In genomic region chr9:22050924-22051323, GRCh38 we compare ENCODE assay signal across 12 cellular contexts. TPM values are rescaled to one million over a fixed set of nuclear protein-coding genes. Genes with fewer than 3 reads are reported as not detected.
DNase-seq lines count a peak whose midpoint lies in the region; ATAC-seq and TF ChIP-seq lines count a peak whose summit lies in the region.
"Had no signal": no experiment of that assay in that cellular context is flagged by ENCODE, and none has a peak within 500 bp of the region (broad histone marks: within the 10 kb centered on the region; RNA-seq: fewer than 3 reads in every experiment).

No MANE protein-coding gene starts in this region.

- H3K27ac Mint-ChIP-seq in naive thymus-derived CD8-positive, alpha-beta T cell = peak overlapping the region in 9 of 10 donors; percentile 18 to 84 (median 47)

- H3K4me2 ChIP-seq in OCI-LY7 (ENCODE audit: low read length) = peak overlapping the region; percentile 52

- H3K9me3 ChIP-seq in OCI-LY7 (ENCODE audit: low read length) = no peaks in the 10 kb centered on the region
- H3K9me3 ChIP-seq: adrenal gland had no signal

- no peaks in the 10 kb centered on the region for H3K79me2 ChIP-seq in OCI-LY7 (ENCODE audit: insufficient read depth, low read depth, low read length)

- peak overlapping the region; percentile 13 to 79 (median 68) for H3K4me3 Mint-ChIP-seq in naive thymus-derived CD8-positive, alpha-beta T cell

- ATAC-seq in GM18909 (IDR thresholded peaks at IDR 0.05; ENCODE audit: poor library complexity, unreplicated experiment) (peak; percentile 81), HG02852 (IDR thresholded peaks at IDR 0.05; ENCODE audit: unreplicated experiment) (peak; percentile 74)
- ATAC-seq in naive thymus-derived CD8-positive, alpha-beta T cell = peak; percentile 68 to 78

- DNase-seq in OCI-LY7 (ENCODE audit: low spot score) (peak; percentile 67), Ammon's horn (ENCODE audit: low spot score) (no peak), amniotic stem cell (lab: John Stamatoyannopoulos, UW) (no peak)
- DNase-seq in naive thymus-derived CD8-positive, alpha-beta T cell = peak in 5 of 10 donors; percentile 4 to 59 (median 33)
- no peak for DNase-seq in activated T-cell treated with anti-CD3 and anti-CD28 coated beads, Interleukin-2, amount 50 U/mL, for 48 hours
- no peak for DNase-seq in stimulated activated naive CD4-positive, alpha-beta T cell treated with Interleukin-2 at 50 U/mL for 16 hours (lab: John Stamatoyannopoulos, UW)
- DNase-seq: adrenal gland, glutamatergic neuron, nucleus accumbens had no signal

- peak overlapping the region; percentile 16 for H3K27ac ChIP-seq in OCI-LY7 (ENCODE audit: low read depth, low read length, poor library complexity, severe bottlenecking)
- H3K27ac ChIP-seq: adrenal gland had no signal

- H3K9me3 Mint-ChIP-seq in naive thymus-derived CD8-positive, alpha-beta T cell = no peaks in the 10 kb centered on the region

- no peaks in the 10 kb centered on the region for H3K36me3 Mint-ChIP-seq in naive thymus-derived CD8-positive, alpha-beta T cell

- POLR2A ChIA-PET in OCI-LY7 (lab: Charles Lee) = interaction anchor here (0.6 to 3.7 kb wide), 5 partner anchors 12 to 1005 kb away, joined by 3 to 17 read pairs (median 3); no protein-coding TSS in a partner anchor
- POLR2A ChIA-PET in naive thymus-derived CD8-positive, alpha-beta T cell (lab: Charles Lee) = no interaction called here

- peaks cover 23 to 51% (median 41%) of the 10 kb centered on the region in 4 donors for H3K4me1 Mint-ChIP-seq in naive thymus-derived CD8-positive, alpha-beta T cell

- H3K27me3 Mint-ChIP-seq in naive thymus-derived CD8-positive, alpha-beta T cell = no peaks in the 10 kb centered on the region

- CTCF ChIA-PET in OCI-LY7 (lab: Charles Lee; ENCODE audit: unreplicated experiment) = no interaction called here

- H3K4me1 ChIP-seq in OCI-LY7 (ENCODE audit: insufficient read depth, low read length, poor library complexity, severe bottlenecking) = peaks cover 13% of the 10 kb centered on the region
- H3K4me1 ChIP-seq: adrenal gland had no signal

- intact Hi-C loops in OCI-LY7 (cut with micrococcal nuclease; ENCODE audit: unreplicated experiment) = loop anchor here (5.0 kb wide), 1 partner anchor 191 kb away; no protein-coding TSS in a partner anchor

- no peaks in the 10 kb centered on the region for H3K9me2 ChIP-seq in OCI-LY7 (ENCODE audit: insufficient read depth, low read length)

- peaks cover 37% of the 10 kb centered on the region for H3K36me3 ChIP-seq in OCI-LY7 (ENCODE audit: insufficient read depth, low read length)
- H3K36me3 ChIP-seq: adrenal gland had no signal

- H2AFZ ChIP-seq in OCI-LY7 (ENCODE audit: low read length) = peak overlapping the region; percentile 29

- no peak overlapping the region for H3K4me3 ChIP-seq in OCI-LY7 (ENCODE audit: low read depth, low read length, poor library complexity, severe bottlenecking)
- H3K4me3 ChIP-seq: adrenal gland had no signal

- H4K20me1 ChIP-seq in OCI-LY7 (ENCODE audit: insufficient read depth, low read length) = no peaks in the 10 kb centered on the region

- no peak for TF ChIP-seq CTCF in OCI-LY7 (conservative IDR thresholded peaks at IDR 0.05; ENCODE audit: low read length)

- no TSS peak for BruUV-seq in OCI-LY7 (replicated peaks; lab: Mats Ljungman, UMichigan)

RNA-seq across cellular contexts. Expression of gene CDKN2B, which starts 41.8 kb away (rescaled TPM):
- 2.0 TPM in 2 replicates for total RNA-seq in OCI-LY7 (2014; rRNA removed; shearing (Covaris generic))
- total RNA-seq in OCI-LY7 (2022) = 3.7 and 4.7 TPM in 2 replicates
- not detected for total RNA-seq in naive thymus-derived CD8-positive, alpha-beta T cell
- polyA plus RNA-seq in naive thymus-derived CD8-positive, alpha-beta T cell = under 1 TPM in 2 of 3 donors, not detected in 1; 0.17 to 0.31 TPM
- total RNA-seq: SK-MEL-5 had no signal

RNA-seq across cellular contexts. Expression of gene CDKN2B-AS1, which starts 56.3 kb away (rescaled TPM):
- 20.2 and 24.3 TPM in 2 replicates for total RNA-seq in OCI-LY7 (2014; rRNA removed; shearing (Covaris generic))
- total RNA-seq in OCI-LY7 (2022) = 19.4 and 20.4 TPM in 2 replicates
- total RNA-seq in naive thymus-derived CD8-positive, alpha-beta T cell = under 1 TPM in 1 of 2 experiments, not detected in 1; 0.60 TPM
- polyA plus RNA-seq in naive thymus-derived CD8-positive, alpha-beta T cell = not detected
- total RNA-seq: SK-MEL-5 had no signal

RNA-seq across cellular contexts. Expression of gene CDKN2A, which starts 56.7 kb away (rescaled TPM):
- total RNA-seq in OCI-LY7 (2014; rRNA removed; shearing (Covaris generic)) = 216 TPM in 2 replicates
- 145 and 148 TPM in 2 replicates for total RNA-seq in OCI-LY7 (2022)
- under 1 TPM; 0.60 to 0.94 TPM for total RNA-seq in naive thymus-derived CD8-positive, alpha-beta T cell
- polyA plus RNA-seq in naive thymus-derived CD8-positive, alpha-beta T cell = 1 to 10 TPM in 1 of 3 donors, under 1 TPM in 1, not detected in 1; 0.16 to 4.6 TPM
- total RNA-seq: SK-MEL-5 had no signal

Comparison
In these comparisons a context has a peak if more than half of its experiments do, and no peak if none do; other contexts are left out.
1. RNA of gene CDKN2B-AS1, which starts 56.3 kb away (total RNA-seq): 19.4 to 24.3 TPM in OCI-LY7; 0.60 TPM in naive thymus-derived CD8-positive, alpha-beta T cell; every median in the first group is over 10 times any median in the second.
2. RNA of gene CDKN2A, which starts 56.7 kb away (total RNA-seq): 145 to 216 TPM in OCI-LY7; 0.60 to 0.94 TPM in naive thymus-derived CD8-positive, alpha-beta T cell; every median in the first group is over 10 times any median in the second.
3. Peak in every context shown above with its lines, with median percentiles within 50 percentile points of each other: ATAC-seq.